10 cellular contexts compared by ENCODE assay signal in genomic region chr2:191478754-191479679, GRCh38.
A peak's percentile ranks its signal among the peaks of the same experiment; 100 is the strongest.
DNase-seq lines count a peak whose midpoint lies in the region; ATAC-seq, FAIRE-seq and TF ChIP-seq lines count a peak whose summit lies in the region.
"Had no signal": no experiment of that assay in that cellular context is flagged by ENCODE, and none has a peak within 500 bp of the region (broad histone marks: within the 10 kb centered on the region; RNA-seq: fewer than 3 reads in every experiment).

No MANE protein-coding gene starts in this region.

- H3K4me3 ChIP-seq in HUES48 (ENCODE audit: low read depth, low read length), result no peak overlapping the region
- H3K4me3 ChIP-seq in right cardiac atrium (ENCODE audit: low read length), result no peak overlapping the region
- H3K4me3 ChIP-seq in small intestine (ENCODE audit: low read depth in 1 of 2, low read length in 2 of 2), result no peak overlapping the region
- H3K4me3 ChIP-seq in spleen, result no peak overlapping the region

- FAIRE-seq in small intestine (lab: Jason Lieb, UNC) (no peak), RCC 7860 (lab: Jason Lieb, UNC) (no peak)

- CTCF ChIA-PET in activated CD4-positive, alpha-beta T cell treated with anti-CD3 and anti-CD28 coated beads for 36 hours (lab: Charles Lee), result interaction anchor here (0.8 kb wide), 1 partner anchor 1283 kb away, joined by 4 read pairs; no protein-coding TSS in a partner anchor

- peaks cover 19% of the 10 kb centered on the region for H3K9me3 Mint-ChIP-seq in activated CD4-positive, alpha-beta T cell treated with anti-CD3 and anti-CD28 coated beads for 36 hours (ENCODE audit: low read depth)

- intact Hi-C loops in right cardiac atrium (cut with DNase I), result no loop called here
- intact Hi-C loops in activated CD4-positive, alpha-beta T cell treated with anti-CD3 and anti-CD28 coated beads for 36 hours (cut with DNase I, micrococcal nuclease), result no loop called here
- intact Hi-C loops in spleen (cut with DNase I; ENCODE audit: low total_unique reads), result no loop called here

- H3K9me3 ChIP-seq in HUES48 (ENCODE audit: control insufficient read depth, insufficient read depth, low read length) (peaks cover 19% of the 10 kb centered on the region), right cardiac atrium (ENCODE audit: control insufficient read depth, low read length) (peaks cover 2% of the 10 kb centered on the region), small intestine (ENCODE audit: control insufficient read depth, low read depth) (no peaks in the 10 kb centered on the region), spleen (peaks cover 0 to 38% (median 30%) of the 10 kb centered on the region in 8 donors)

- peaks cover 12% of the 10 kb centered on the region for H3K4me1 ChIP-seq in HUES48 (ENCODE audit: control insufficient read depth, insufficient read depth, low read length)
- no peaks in the 10 kb centered on the region for H3K4me1 ChIP-seq in right cardiac atrium (ENCODE audit: control insufficient read depth, insufficient read depth, low read length)
- H3K4me1 ChIP-seq in small intestine (ENCODE audit: control insufficient read depth in 2 of 2, insufficient read depth in 1 of 2, low read depth in 1 of 2, low read length in 1 of 2), result peaks cover 0 to 6% of the 10 kb centered on the region in 2 donors
- peaks cover 0 to 23% (median 8%) of the 10 kb centered on the region in 6 donors for H3K4me1 ChIP-seq in spleen

- H3K4me3 Mint-ChIP-seq in activated CD4-positive, alpha-beta T cell treated with anti-CD3 and anti-CD28 coated beads for 36 hours, result no peak overlapping the region
- H3K4me3 Mint-ChIP-seq: activated B cell treated with CpG ODN at 0.5 μM for 24 hours; central memory CD8-positive, alpha-beta T cell had no signal

- peaks cover 13% of the 10 kb centered on the region for H3K27me3 Mint-ChIP-seq in activated CD4-positive, alpha-beta T cell treated with anti-CD3 and anti-CD28 coated beads for 36 hours

- H3K36me3 Mint-ChIP-seq in activated CD4-positive, alpha-beta T cell treated with anti-CD3 and anti-CD28 coated beads for 36 hours (ENCODE audit: low read depth), result no peaks in the 10 kb centered on the region

- H3K36me3 ChIP-seq in HUES48 (ENCODE audit: control insufficient read depth, insufficient read depth, low read length), result no peaks in the 10 kb centered on the region
- no peaks in the 10 kb centered on the region for H3K36me3 ChIP-seq in small intestine (ENCODE audit: control insufficient read depth in 2 of 2, insufficient read depth in 2 of 2, low read length in 2 of 2)
- H3K36me3 ChIP-seq in spleen, result no peaks in the 10 kb centered on the region

- TF ChIP-seq POLR2A in spleen (IDR thresholded peaks at IDR 0.05), result no peak

- H3K27ac Mint-ChIP-seq in activated CD4-positive, alpha-beta T cell treated with anti-CD3 and anti-CD28 coated beads for 36 hours, result no peak overlapping the region
- H3K27ac Mint-ChIP-seq: activated B cell treated with CpG ODN at 0.5 μM for 24 hours had no signal

- H3K27me3 ChIP-seq in HUES48 (ENCODE audit: control insufficient read depth, insufficient read depth, low read length), result no peaks in the 10 kb centered on the region
- no peaks in the 10 kb centered on the region for H3K27me3 ChIP-seq in right cardiac atrium (ENCODE audit: control insufficient read depth, insufficient read depth)
- peaks cover 0 to 4% of the 10 kb centered on the region in 2 donors for H3K27me3 ChIP-seq in small intestine (ENCODE audit: control insufficient read depth in 2 of 2, insufficient read depth in 2 of 2, low read length in 2 of 2)
- peaks cover 0 to 13% (median 0%) of the 10 kb centered on the region in 7 donors for H3K27me3 ChIP-seq in spleen (replicated peaks in 1 of 7)

- no peak overlapping the region for H3K9ac ChIP-seq in HUES48 (ENCODE audit: low read depth, low read length)

- POLR2A ChIA-PET in activated CD4-positive, alpha-beta T cell treated with anti-CD3 and anti-CD28 coated beads for 36 hours (lab: Charles Lee), result no interaction called here

- ATAC-seq in right cardiac atrium, result peak; percentile 95 to 97
- no peak for ATAC-seq in activated CD4-positive, alpha-beta T cell treated with anti-CD3 and anti-CD28 coated beads for 36 hours

- DNase-seq in right cardiac atrium (peak; percentile 54 to 80 (median 74)), small intestine (peak; percentile 79), RCC 7860 (ENCODE audit: low spot score) (no peak), spleen (no peak)
- no peak for DNase-seq in activated CD4-positive, alpha-beta T cell treated with anti-CD3 and anti-CD28 coated beads for 36 hours
- no peak for DNase-seq in activated T-cell treated with anti-CD3 and anti-CD28 coated beads, Interleukin-2, amount 50 U/mL, for 48 hours

- H3K4me1 Mint-ChIP-seq in activated CD4-positive, alpha-beta T cell treated with anti-CD3 and anti-CD28 coated beads for 36 hours, result no peaks in the 10 kb centered on the region
- H3K4me1 Mint-ChIP-seq: central memory CD8-positive, alpha-beta T cell had no signal

- peak overlapping the region; percentile 14 for H3K27ac ChIP-seq in HUES48 (ENCODE audit: low read depth, low read length)
- peak overlapping the region; percentile 15; the same call in 1 of the 2 replicates for H3K27ac ChIP-seq in VCaP
- H3K27ac ChIP-seq in right cardiac atrium (ENCODE audit: low read length), result no peak overlapping the region
- no peak overlapping the region for H3K27ac ChIP-seq in small intestine (ENCODE audit: low read depth in 1 of 2, low read length in 1 of 2)
- H3K27ac ChIP-seq in spleen, result no peak overlapping the region

- WGBS in right cardiac atrium, result 24% methylated on average over 10 of the region's 10 CpGs
- WGBS in small intestine, 3 donors, result 14 to 39% (median 32%) methylated on average over 10 of the region's 10 CpGs
- WGBS in spleen, 5 donors, result 52 to 58% (median 54%) methylated on average over 10 of the region's 10 CpGs

- no peak for TF ChIP-seq CTCF in VCaP (conservative IDR thresholded peaks at IDR 0.05)
- TF ChIP-seq CTCF in spleen (IDR thresholded peaks at IDR 0.05 in 8 of 11, conservative IDR thresholded peaks at IDR 0.05 in 3 of 11), result no peak

Comparison
In these comparisons a context has a peak if more than half of its experiments do, and no peak if none do; other contexts are left out.
1. H3K27ac ChIP-seq: peak in HUES48 (single experiment) and VCaP (single experiment); none in right cardiac atrium (single experiment), small intestine (0 of 2) and spleen (0 of 8).
2. DNase-seq: peak in right cardiac atrium (3 of 3) and small intestine (single experiment); none in RCC 7860 (single experiment), activated CD4-positive, alpha-beta T cell treated with anti-CD3 and anti-CD28 coated beads for 36 hours (single experiment), spleen (single experiment) and activated T-cell treated with anti-CD3 and anti-CD28 coated beads, Interleukin-2, amount 50 U/mL, for 48 hours (0 of 2).